ENCODE assay signal across 11 cellular contexts in genomic region chr6:81981812-81982211, GRCh38.
DNase-seq lines count a peak whose midpoint lies in the region; ATAC-seq and TF ChIP-seq lines count a peak whose summit lies in the region.
"Had no signal": no experiment of that assay in that cellular context is flagged by ENCODE, and none has a peak within 500 bp of the region (broad histone marks: within the 10 kb centered on the region; RNA-seq: fewer than 3 reads in every experiment).

No MANE protein-coding gene starts in this region.

- H3K4me2 ChIP-seq in osteoblast (ENCODE audit: insufficient read depth, low read length), result peak overlapping the region; percentile 71

- no peaks in the 10 kb centered on the region for H4K20me1 ChIP-seq in osteoblast (ENCODE audit: insufficient read depth, low read length)

- H3K4me3 ChIP-seq in osteoblast (ENCODE audit: insufficient read depth, low read length), result peak overlapping the region; percentile 42

- H2AFZ ChIP-seq in osteoblast (ENCODE audit: low read length), result peak overlapping the region; percentile 82

- ATAC-seq in GM18519 (IDR thresholded peaks at IDR 0.05; ENCODE audit: low FRiP score, unreplicated experiment) (peak; percentile 48), HG03280 (IDR thresholded peaks at IDR 0.05; ENCODE audit: unreplicated experiment) (peak; percentile 56)

- H3K36me3 ChIP-seq in osteoblast (ENCODE audit: insufficient read depth, low read length), result no peaks in the 10 kb centered on the region

- TF ChIP-seq CTCF in osteoblast (IDR thresholded peaks at IDR 0.05; ENCODE audit: extremely low read depth, low read depth, low read length) (no peak), GM20000 (IDR thresholded peaks at IDR 0.05; ENCODE audit: extremely low read depth, missing control alignments) (no peak)

- no peaks in the 10 kb centered on the region for H3K27me3 ChIP-seq in osteoblast (ENCODE audit: insufficient read depth, low read length)

- H3K79me2 ChIP-seq in osteoblast (ENCODE audit: insufficient read depth, low read length), result no peaks in the 10 kb centered on the region

- peak; percentile 81 for DNase-seq in astrocyte of the hippocampus (ENCODE audit: low read depth, low spot score)
- no peak for DNase-seq in osteoblast (ENCODE audit: insufficient read length, low spot score, missing footprints)
- no peak for DNase-seq in OCI-M1 (lab: John Stamatoyannopoulos, UW)
- DNase-seq in GM19240 (ENCODE audit: insufficient read length, low spot score), result no peak
- no peak for DNase-seq in GM20000 (ENCODE audit: low spot score)
- no peak for DNase-seq in OCI-M2 (lab: John Stamatoyannopoulos, UW; ENCODE audit: unreplicated experiment)
- DNase-seq: central memory CD4-positive, alpha-beta T cell; NCI-H1930; SIG-M5 had no signal

- H3K4me1 ChIP-seq in osteoblast (ENCODE audit: insufficient read depth, low read length), result peaks cover 18% of the 10 kb centered on the region

- H3K27ac ChIP-seq in osteoblast (ENCODE audit: low read depth, low read length), result peak overlapping the region; percentile 77

- no peaks in the 10 kb centered on the region for H3K9me3 ChIP-seq in osteoblast (ENCODE audit: low read depth, low read length)
